Comparison of ENCODE assay signal across 1 cellular context in the genomic region with DNA sequence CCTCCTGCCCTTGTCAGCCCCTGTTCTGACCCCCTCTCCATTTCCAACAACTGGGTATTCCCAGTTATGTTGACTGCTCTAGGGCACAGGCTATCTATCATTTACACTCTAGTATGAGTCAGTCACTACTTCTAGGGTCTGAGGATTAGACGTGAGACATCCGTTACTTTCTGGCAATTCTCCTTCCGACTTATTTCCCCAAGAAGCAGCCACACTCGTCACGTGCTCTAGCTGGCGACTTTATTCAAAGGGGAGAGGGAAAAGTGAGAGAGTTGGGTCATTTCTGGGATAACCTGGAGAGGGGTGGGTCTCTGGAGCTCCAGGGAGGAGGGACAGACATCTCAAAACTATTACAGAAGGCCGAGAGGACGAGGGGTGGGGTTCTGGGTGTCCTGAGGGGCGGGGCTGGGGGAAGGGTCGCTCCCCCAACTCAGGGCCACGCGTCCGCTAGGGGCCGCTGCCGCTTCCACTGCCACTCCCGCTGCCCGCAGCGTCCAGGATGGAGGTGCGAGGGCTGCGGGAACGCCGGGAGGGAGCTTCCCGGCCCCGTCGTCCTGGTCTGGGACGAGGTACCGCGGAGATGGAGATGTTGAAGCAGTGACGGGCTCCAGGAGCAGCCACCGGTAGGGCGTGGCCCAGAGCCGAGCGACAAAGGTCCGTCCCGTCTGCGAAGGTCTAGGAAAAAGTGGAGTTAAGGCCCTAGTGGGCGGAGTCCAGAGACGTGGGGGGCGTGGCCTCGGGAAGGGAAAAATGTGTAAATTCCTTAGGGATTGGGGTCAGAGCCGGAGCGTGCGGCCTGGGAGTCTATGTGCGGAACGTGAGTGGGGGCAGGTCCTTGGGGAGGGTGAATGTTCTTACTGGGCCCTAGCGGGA.
TF ChIP-seq lines count a peak whose summit lies in the region.

No MANE protein-coding gene starts in this region.

TF ChIP-seq in GM23338, 12 proteins besides CTCF, POLR2A, EP300 and RAD21 (continued from another document):
- TF ChIP-seq STAT1 (IDR thresholded peaks at IDR 0.05; ENCODE audit: unreplicated experiment) = no peak
- TF ChIP-seq JUNB (IDR thresholded peaks at IDR 0.05; ENCODE audit: unreplicated experiment) = peak; percentile 38
